16 cellular contexts compared by ENCODE assay signal in the genomic region with DNA sequence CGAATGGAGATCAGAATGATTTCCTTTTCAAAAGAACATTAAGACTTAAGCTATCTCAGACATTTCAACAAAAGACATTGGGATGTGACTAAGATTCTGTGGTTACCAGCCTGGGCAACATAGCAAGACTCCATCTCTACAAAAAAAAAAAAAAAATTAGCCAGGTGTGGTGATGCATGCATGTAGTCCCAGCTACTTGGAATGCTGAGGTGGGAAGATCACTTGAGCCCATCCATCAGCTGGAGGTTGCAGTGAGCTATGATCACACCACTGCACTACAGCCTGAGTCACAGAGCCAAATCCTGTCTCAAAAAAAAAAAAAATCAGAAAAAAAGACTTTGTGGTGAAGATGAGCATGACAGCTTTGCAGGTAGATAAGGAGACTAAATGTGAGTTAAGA. TPM values are rescaled to one million over a fixed set of nuclear protein-coding genes. Genes with fewer than 3 reads are reported as not detected.
DNase-seq lines count a peak whose midpoint lies in the region; ATAC-seq, FAIRE-seq and TF ChIP-seq lines count a peak whose summit lies in the region.
"Had no signal": no experiment of that assay in that cellular context is flagged by ENCODE, and none has a peak within 500 bp of the region (broad histone marks: within the 10 kb centered on the region; RNA-seq: fewer than 3 reads in every experiment).

No MANE protein-coding gene starts in this region.

- no peak for TF ChIP-seq CTCF in HepG2 (CRISPR knock-in tag; IDR thresholded peaks at IDR 0.05)
- TF ChIP-seq CTCF in right lobe of liver (IDR thresholded peaks at IDR 0.05), result no peak
- TF ChIP-seq CTCF in foreskin keratinocyte (conservative IDR thresholded peaks at IDR 0.05), result no peak

- no peak for TF ChIP-seq RAD21 in HepG2 (CRISPR knock-in tag; IDR thresholded peaks at IDR 0.05)

- peaks cover 5% of the 10 kb centered on the region for H3K4me1 ChIP-seq in HepG2 (ENCODE audit: insufficient read depth, low read length)
- H3K4me1 ChIP-seq in right lobe of liver, result peaks cover 0 to 9% (median 3%) of the 10 kb centered on the region in 4 donors
- H3K4me1 ChIP-seq in foreskin keratinocyte, result peaks cover 7% of the 10 kb centered on the region
- H3K4me1 ChIP-seq: BLaER1, HAP-1 had no signal

- ATAC-seq in HepG2 (no peak), right lobe of liver (no peak), foreskin keratinocyte (peak; percentile 98), HG02981 (IDR thresholded peaks at IDR 0.05; ENCODE audit: unreplicated experiment) (no peak)
- ATAC-seq in stimulated activated effector memory CD8-positive, alpha-beta T cell treated with anti-CD3 and anti-CD28 coated beads, Interleukin-12 subunit alpha, Interleukin-12 subunit beta, amount 100 ng/mL, for 72 hours, result no peak

- no peak overlapping the region for H3K9ac ChIP-seq in HepG2 (ENCODE audit: insufficient read depth, low read depth, low read length)
- H3K9ac ChIP-seq: BLaER1 had no signal

- H3K4me2 ChIP-seq in HepG2 (ENCODE audit: low read depth, low read length), result no peak overlapping the region
- H3K4me2 ChIP-seq: BLaER1 had no signal

- H3K4me3 ChIP-seq in HepG2 (replicated peaks in 1 of 3; ENCODE audit: insufficient read depth in 1 of 3, low read depth in 2 of 3, low read length in 3 of 3) (no peak overlapping the region), right lobe of liver (no peak overlapping the region)
- H3K4me3 ChIP-seq: BLaER1, HAP-1 had no signal

- no peak overlapping the region for H2AFZ ChIP-seq in HepG2 (ENCODE audit: low read length)

- peaks cover 10% of the 10 kb centered on the region for H3K79me2 ChIP-seq in HepG2 (ENCODE audit: insufficient read depth, low read length)

- H3K27me3 ChIP-seq in HepG2 (ENCODE audit: control insufficient read depth in 1 of 2, insufficient read depth in 2 of 2, low read length in 2 of 2) (no peaks in the 10 kb centered on the region), right lobe of liver (no peaks in the 10 kb centered on the region), foreskin keratinocyte (no peaks in the 10 kb centered on the region)
- H3K27me3 ChIP-seq: BLaER1 had no signal

- peaks cover 15% of the 10 kb centered on the region for H3K4me1 Mint-ChIP-seq in activated CD4-positive, alpha-beta memory T cell treated with anti-CD3 and anti-CD28 coated beads, Interleukin-2, amount 10 ng/mL, durations not matched to agents 7 days and 5 days
- peaks cover 16% of the 10 kb centered on the region for H3K4me1 Mint-ChIP-seq in activated CD4-positive, alpha-beta memory T cell treated with anti-CD3 and anti-CD28 coated beads for 36 hours (ENCODE audit: low read depth)
- H3K4me1 Mint-ChIP-seq in stimulated activated effector memory CD8-positive, alpha-beta T cell treated with anti-CD3 and anti-CD28 coated beads, Interleukin-12 subunit alpha, Interleukin-12 subunit beta, amount 100 ng/mL, for 72 hours, result peaks cover 28% of the 10 kb centered on the region

- WGBS in HepG2 (ENCODE audit: low lambda C conversion rate), result 95% methylated on average over 1 of the region's 1 CpG
- WGBS in right lobe of liver (ENCODE audit: insufficient coverage, low coverage, low lambda C conversion rate, missing lambda C conversion rate), result 100% methylated on average over 1 of the region's 1 CpG

- no peak for TF ChIP-seq POLR2A in HepG2 (IDR thresholded peaks at IDR 0.05; ENCODE audit: insufficient read depth in 1 of 2, low read depth in 2 of 2, low read length in 2 of 2)
- no peak for TF ChIP-seq POLR2A in right lobe of liver (IDR thresholded peaks at IDR 0.05)

- H3K9me3 Mint-ChIP-seq in activated CD4-positive, alpha-beta memory T cell treated with anti-CD3 and anti-CD28 coated beads, Interleukin-2, amount 10 ng/mL, durations not matched to agents 7 days and 5 days, result no peaks in the 10 kb centered on the region
- H3K9me3 Mint-ChIP-seq in activated CD4-positive, alpha-beta memory T cell treated with anti-CD3 and anti-CD28 coated beads for 36 hours, result no peaks in the 10 kb centered on the region
- H3K9me3 Mint-ChIP-seq in stimulated activated effector memory CD8-positive, alpha-beta T cell treated with anti-CD3 and anti-CD28 coated beads, Interleukin-12 subunit alpha, Interleukin-12 subunit beta, amount 100 ng/mL, for 72 hours, result no peaks in the 10 kb centered on the region
- H3K9me3 Mint-ChIP-seq: IgD-negative memory B cell had no signal

- no peak overlapping the region for H3K4me3 Mint-ChIP-seq in activated CD4-positive, alpha-beta memory T cell treated with anti-CD3 and anti-CD28 coated beads, Interleukin-2, amount 10 ng/mL, durations not matched to agents 7 days and 5 days
- no peak overlapping the region for H3K4me3 Mint-ChIP-seq in activated CD4-positive, alpha-beta memory T cell treated with anti-CD3 and anti-CD28 coated beads for 36 hours
- H3K4me3 Mint-ChIP-seq in stimulated activated effector memory CD8-positive, alpha-beta T cell treated with anti-CD3 and anti-CD28 coated beads, Interleukin-12 subunit alpha, Interleukin-12 subunit beta, amount 100 ng/mL, for 72 hours, result no peak overlapping the region
- H3K4me3 Mint-ChIP-seq: IgD-negative memory B cell had no signal

- in situ Hi-C loops in HepG2 (cut with HindIII; ENCODE audit: extremely low pct_ligation_motif_present, low pct_unique_long_range_greater_than_20kb), result no loop called here

- DNase-seq in activated CD4-positive, alpha-beta memory T cell treated with anti-CD3 and anti-CD28 coated beads, Interleukin-2, amount 10 ng/mL, durations not matched to agents 7 days and 5 days, result no peak
- DNase-seq in activated CD4-positive, alpha-beta memory T cell treated with anti-CD3 and anti-CD28 coated beads for 36 hours, result no peak
- DNase-seq in HepG2 (ENCODE audit: low spot score) (no peak), right lobe of liver (no peak), foreskin keratinocyte (peak in 1 of 2 donors; percentile 90), GF-D8 (lab: John Stamatoyannopoulos, UW) (no peak)
- no peak for DNase-seq in stimulated activated effector memory CD8-positive, alpha-beta T cell treated with anti-CD3 and anti-CD28 coated beads, Interleukin-12 subunit alpha, Interleukin-12 subunit beta, amount 100 ng/mL, for 72 hours (ENCODE audit: low spot score in 2 of 2)
- DNase-seq: 8988T, AML-193, DMS79 had no signal

- H3K36me3 ChIP-seq in HepG2 (replicated peaks in 1 of 2; ENCODE audit: control insufficient read depth in 1 of 2, insufficient read depth in 2 of 2, low read length in 2 of 2) (peaks cover 17 to 61% of the 10 kb centered on the region in 2 experiments), right lobe of liver (peaks cover 0 to 55% (median 8%) of the 10 kb centered on the region in 4 donors)

- TF ChIP-seq EP300 in HepG2 (IDR thresholded peaks at IDR 0.05; ENCODE audit: low read depth in 2 of 2, low read length in 2 of 2) (no peak), HepG2 (CRISPR knock-in tag; IDR thresholded peaks at IDR 0.05; ENCODE audit: borderline replicate concordance) (no peak)

- CTCF ChIA-PET in activated CD4-positive, alpha-beta memory T cell treated with anti-CD3 and anti-CD28 coated beads, Interleukin-2, amount 10 ng/mL, durations not matched to agents 7 days and 5 days (lab: Charles Lee), result no interaction called here
- CTCF ChIA-PET in activated CD4-positive, alpha-beta memory T cell treated with anti-CD3 and anti-CD28 coated beads for 36 hours (lab: Charles Lee), result no interaction called here
- CTCF ChIA-PET in HepG2 (lab: Yijun Ruan, JAX; ENCODE audit: low intra/inter-chr PET ratio, low total read pairs), result no interaction called here

- intact Hi-C loops in activated CD4-positive, alpha-beta memory T cell treated with anti-CD3 and anti-CD28 coated beads for 36 hours (cut with micrococcal nuclease), result no loop called here
- intact Hi-C loops in HepG2 (cut with micrococcal nuclease; ENCODE audit: unreplicated experiment), result no loop called here
- intact Hi-C loops in right lobe of liver (cut with DNase I), result no loop called here

- POLR2A ChIA-PET in activated CD4-positive, alpha-beta memory T cell treated with anti-CD3 and anti-CD28 coated beads, Interleukin-2, amount 10 ng/mL, durations not matched to agents 7 days and 5 days (lab: Charles Lee), result interaction anchor here (0.8 kb wide), 1 partner anchor 48 kb away, joined by 3 read pairs; no protein-coding TSS in a partner anchor
- POLR2A ChIA-PET in activated CD4-positive, alpha-beta memory T cell treated with anti-CD3 and anti-CD28 coated beads for 36 hours (lab: Charles Lee), result no interaction called here
- POLR2A ChIA-PET in HepG2 (lab: Yijun Ruan, JAX), result no interaction called here

- H3K27ac ChIP-seq in HepG2 (ENCODE audit: extremely low read length, insufficient read depth, low read length) (no peak overlapping the region), right lobe of liver (no peak overlapping the region), foreskin keratinocyte (no peak overlapping the region)
- H3K27ac ChIP-seq: BLaER1 had no signal

- no peaks in the 10 kb centered on the region for H4K20me1 ChIP-seq in HepG2 (ENCODE audit: insufficient read depth, low read length)
- H4K20me1 ChIP-seq: BLaER1 had no signal

- peak overlapping the region; percentile 5 for H3K27ac Mint-ChIP-seq in activated CD4-positive, alpha-beta memory T cell treated with anti-CD3 and anti-CD28 coated beads, Interleukin-2, amount 10 ng/mL, durations not matched to agents 7 days and 5 days
- H3K27ac Mint-ChIP-seq in activated CD4-positive, alpha-beta memory T cell treated with anti-CD3 and anti-CD28 coated beads for 36 hours, result no peak overlapping the region
- H3K27ac Mint-ChIP-seq in stimulated activated effector memory CD8-positive, alpha-beta T cell treated with anti-CD3 and anti-CD28 coated beads, Interleukin-12 subunit alpha, Interleukin-12 subunit beta, amount 100 ng/mL, for 72 hours, result peak overlapping the region; percentile 8

- no peaks in the 10 kb centered on the region for H3K9me3 ChIP-seq in HepG2 (ENCODE audit: low read length)
- no peaks in the 10 kb centered on the region for H3K9me3 ChIP-seq in right lobe of liver
- H3K9me3 ChIP-seq: BLaER1, HAP-1 had no signal

- BruUV-seq in HepG2 (replicated peaks; lab: Mats Ljungman, UMichigan), result no TSS peak

- no peaks in the 10 kb centered on the region for H3K27me3 Mint-ChIP-seq in activated CD4-positive, alpha-beta memory T cell treated with anti-CD3 and anti-CD28 coated beads, Interleukin-2, amount 10 ng/mL, durations not matched to agents 7 days and 5 days
- H3K27me3 Mint-ChIP-seq in activated CD4-positive, alpha-beta memory T cell treated with anti-CD3 and anti-CD28 coated beads for 36 hours, result no peaks in the 10 kb centered on the region
- H3K27me3 Mint-ChIP-seq: IgD-negative memory B cell had no signal

- H3K36me3 Mint-ChIP-seq in activated CD4-positive, alpha-beta memory T cell treated with anti-CD3 and anti-CD28 coated beads, Interleukin-2, amount 10 ng/mL, durations not matched to agents 7 days and 5 days (ENCODE audit: low read depth), result peaks cover 62% of the 10 kb centered on the region
- H3K36me3 Mint-ChIP-seq in activated CD4-positive, alpha-beta memory T cell treated with anti-CD3 and anti-CD28 coated beads for 36 hours, result peaks cover 27% of the 10 kb centered on the region
- peaks cover 60% of the 10 kb centered on the region for H3K36me3 Mint-ChIP-seq in stimulated activated effector memory CD8-positive, alpha-beta T cell treated with anti-CD3 and anti-CD28 coated beads, Interleukin-12 subunit alpha, Interleukin-12 subunit beta, amount 100 ng/mL, for 72 hours

- FAIRE-seq in HepG2 (lab: Jason Lieb, UNC), result no peak
- FAIRE-seq: GM12891, H1 had no signal

RNA-seq across cellular contexts. Expression of a gene that starts 12.8 kb away (rescaled TPM):
- 10 to 100 TPM; 18.9 to 19.9 TPM for total RNA-seq in activated CD4-positive, alpha-beta memory T cell treated with anti-CD3 and anti-CD28 coated beads, Interleukin-2, amount 10 ng/mL, durations not matched to agents 7 days and 5 days
- total RNA-seq in activated CD4-positive, alpha-beta memory T cell treated with anti-CD3 and anti-CD28 coated beads for 36 hours, result 10 to 100 TPM; 12.3 to 13.1 TPM
- total RNA-seq in HepG2 (2016; rRNA removed; fragmentation: Illumina TruSeq; extraction: Trizol) (12.6 and 19.8 TPM in 2 replicates), right lobe of liver (10 to 100 TPM; 30.6 to 47.7 (median 39.7) TPM), foreskin keratinocyte (11.8 and 13.4 TPM in 2 replicates)
- 1.5 and 1.9 TPM in 2 replicates for total RNA-seq in HepG2 (2016; cell fraction: cytosol; rRNA removed; fragmentation: Illumina TruSeq; extraction: Trizol; ENCODE audit: low read depth)
- total RNA-seq in HepG2 (2016; cell fraction: insoluble cytoplasmic fraction; rRNA removed; fragmentation: Illumina TruSeq; extraction: Trizol), result 11.0 and 21.0 TPM in 2 replicates
- total RNA-seq in HepG2 (2016; cell fraction: membrane; rRNA removed; fragmentation: Illumina TruSeq; extraction: Trizol), result 6.1 and 6.2 TPM in 2 replicates
- 39.4 and 41.8 TPM in 2 replicates for total RNA-seq in HepG2 (2016; cell fraction: nucleus; rRNA removed; fragmentation: Illumina TruSeq; extraction: Trizol)
- polyA plus RNA-seq in HepG2 (2011; rRNA removed) (19.6 and 21.1 TPM in 2 replicates), foreskin keratinocyte (6.5 and 6.6 TPM in 2 replicates)
- 8.2 and 16.0 TPM in 2 replicates for polyA plus RNA-seq in HepG2 (2011; cell fraction: cytosol; rRNA removed)
- 22.3 and 24.0 TPM in 2 replicates for polyA plus RNA-seq in HepG2 (2011; cell fraction: nucleus; rRNA removed)
- polyA plus RNA-seq in HepG2 (2012), result 38.7 and 39.1 TPM in 2 replicates
- polyA plus RNA-seq in HepG2 (2016; cell fraction: cytosol; fragmentation: Illumina TruSeq; extraction: Trizol; ENCODE audit: low read depth), result 1.5 and 1.6 TPM in 2 replicates
- 11.7 and 15.5 TPM in 2 replicates for polyA plus RNA-seq in HepG2 (2016; cell fraction: insoluble cytoplasmic fraction; fragmentation: Illumina TruSeq; extraction: Trizol; ENCODE audit: low read depth)
- 4.1 and 4.3 TPM in 2 replicates for polyA plus RNA-seq in HepG2 (2016; cell fraction: membrane; fragmentation: Illumina TruSeq; extraction: Trizol; ENCODE audit: low read depth)
- polyA plus RNA-seq in HepG2 (2016; cell fraction: nucleus; fragmentation: Illumina TruSeq; extraction: Trizol; ENCODE audit: insufficient read depth, low read depth), result 43.3 and 45.1 TPM in 2 replicates
- 5.0 and 18.9 TPM in 2 replicates for polyA minus RNA-seq in HepG2 (2011; rRNA and poly(A)+ RNA removed; ENCODE audit: low replicate concordance)
- polyA minus RNA-seq in HepG2 (2011; cell fraction: cytosol; rRNA and poly(A)+ RNA removed), result 22.4 and 27.3 TPM in 2 replicates
- 136 and 137 TPM in 2 replicates for polyA minus RNA-seq in HepG2 (2011; cell fraction: nucleus; rRNA and poly(A)+ RNA removed)

RNA-seq across cellular contexts. Expression of a gene that starts 47.6 kb away (rescaled TPM):
- 10 to 100 TPM; 39.1 to 41.5 TPM for total RNA-seq in activated CD4-positive, alpha-beta memory T cell treated with anti-CD3 and anti-CD28 coated beads, Interleukin-2, amount 10 ng/mL, durations not matched to agents 7 days and 5 days
- total RNA-seq in activated CD4-positive, alpha-beta memory T cell treated with anti-CD3 and anti-CD28 coated beads for 36 hours, result 10 to 100 TPM; 36.5 to 38.6 TPM
- total RNA-seq in HepG2 (2016; rRNA removed; fragmentation: Illumina TruSeq; extraction: Trizol) (114 and 154 TPM in 2 replicates), right lobe of liver (10 to 100 TPM; 16.2 to 29.3 (median 24.4) TPM), foreskin keratinocyte (102 and 103 TPM in 2 replicates)
- 71.2 and 80.6 TPM in 2 replicates for total RNA-seq in HepG2 (2016; cell fraction: cytosol; rRNA removed; fragmentation: Illumina TruSeq; extraction: Trizol; ENCODE audit: low read depth)
- total RNA-seq in HepG2 (2016; cell fraction: insoluble cytoplasmic fraction; rRNA removed; fragmentation: Illumina TruSeq; extraction: Trizol), result 108 and 156 TPM in 2 replicates
- total RNA-seq in HepG2 (2016; cell fraction: membrane; rRNA removed; fragmentation: Illumina TruSeq; extraction: Trizol), result 138 and 146 TPM in 2 replicates
- 48.2 and 51.8 TPM in 2 replicates for total RNA-seq in HepG2 (2016; cell fraction: nucleus; rRNA removed; fragmentation: Illumina TruSeq; extraction: Trizol)
- polyA plus RNA-seq in HepG2 (2011; rRNA removed) (53.9 and 64.1 TPM in 2 replicates), foreskin keratinocyte (73.6 and 74.4 TPM in 2 replicates)
- polyA plus RNA-seq in HepG2 (2011; cell fraction: cytosol; rRNA removed), result 41.7 and 60.7 TPM in 2 replicates
- polyA plus RNA-seq in HepG2 (2011; cell fraction: nucleus; rRNA removed), result 13.1 and 19.6 TPM in 2 replicates
- polyA plus RNA-seq in HepG2 (2012), result 82.9 and 84.9 TPM in 2 replicates
- 151 and 156 TPM in 2 replicates for polyA plus RNA-seq in HepG2 (2016; cell fraction: cytosol; fragmentation: Illumina TruSeq; extraction: Trizol; ENCODE audit: low read depth)
- 190 and 193 TPM in 2 replicates for polyA plus RNA-seq in HepG2 (2016; cell fraction: insoluble cytoplasmic fraction; fragmentation: Illumina TruSeq; extraction: Trizol; ENCODE audit: low read depth)
- polyA plus RNA-seq in HepG2 (2016; cell fraction: membrane; fragmentation: Illumina TruSeq; extraction: Trizol; ENCODE audit: low read depth), result 182 and 183 TPM in 2 replicates
- polyA plus RNA-seq in HepG2 (2016; cell fraction: nucleus; fragmentation: Illumina TruSeq; extraction: Trizol; ENCODE audit: insufficient read depth, low read depth), result 65.8 and 79.0 TPM in 2 replicates
- polyA minus RNA-seq in HepG2 (2011; rRNA and poly(A)+ RNA removed; ENCODE audit: low replicate concordance), result 27.5 and 37.8 TPM in 2 replicates
- polyA minus RNA-seq in HepG2 (2011; cell fraction: cytosol; rRNA and poly(A)+ RNA removed), result 26.5 and 29.3 TPM in 2 replicates
- 32.2 and 43.8 TPM in 2 replicates for polyA minus RNA-seq in HepG2 (2011; cell fraction: nucleus; rRNA and poly(A)+ RNA removed)
